In the genomic region with DNA sequence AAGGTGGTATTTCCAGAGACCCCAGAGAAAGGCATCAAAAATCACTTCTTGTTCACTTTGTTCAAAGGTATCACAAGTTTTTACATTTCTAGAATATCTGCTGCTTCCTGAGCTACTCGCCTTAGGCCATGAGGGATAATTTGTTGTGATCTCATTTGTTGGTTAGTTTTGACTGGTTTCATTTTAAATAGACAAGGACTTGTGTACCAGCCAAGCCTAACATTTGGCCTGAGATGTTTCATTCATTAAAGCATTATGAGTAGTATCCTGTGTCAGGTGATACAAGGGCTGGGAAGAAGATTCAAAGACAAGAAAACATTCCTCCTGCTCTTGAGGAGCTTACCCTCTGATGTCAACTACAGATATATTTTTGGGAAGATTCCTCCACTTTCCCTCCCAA, we compare ENCODE assay signal across 18 cellular contexts.
"Had no signal": no experiment of that assay in that cellular context is flagged by ENCODE, and none has a peak within 500 bp of the region (broad histone marks: within the 10 kb centered on the region; RNA-seq: fewer than 3 reads in every experiment).

No MANE protein-coding gene starts in this region.

- H3K27ac ChIP-seq: gastrocnemius medialis, heart right ventricle, neutrophil, psoas muscle, right lobe of liver, tibial nerve, upper lobe of right lung, vagina had no signal

- H3K36me3 ChIP-seq: gastrocnemius medialis, heart right ventricle, neutrophil, right lobe of liver, tibial nerve, upper lobe of right lung, vagina had no signal

- H3K4me1 ChIP-seq: gastrocnemius medialis, heart right ventricle, psoas muscle, right lobe of liver, tibial nerve, upper lobe of right lung, vagina had no signal

- H3K4me3 ChIP-seq: gastrocnemius medialis, heart right ventricle, psoas muscle, right lobe of liver, tibial nerve, upper lobe of right lung, vagina had no signal

- ATAC-seq: gastrocnemius medialis; heart right ventricle; naive thymus-derived CD4-positive, alpha-beta T cell; psoas muscle; right lobe of liver; stimulated activated effector memory CD8-positive, alpha-beta T cell treated with anti-CD3 and anti-CD28 coated beads, Interleukin-12 subunit alpha, Interleukin-12 subunit beta, amount 100 ng/mL, for 72 hours; stimulated activated naive CD8-positive, alpha-beta T cell treated with anti-CD3 and anti-CD28 coated beads, Interleukin-15, Interleukin-2, amounts not matched to agents 100 U/mL and 50 U/mL, for 24 hours; upper lobe of right lung had no signal

- H3K9me3 ChIP-seq: gastrocnemius medialis, neutrophil, psoas muscle, right lobe of liver, upper lobe of right lung, vagina had no signal

- H3K27me3 ChIP-seq: gastrocnemius medialis, heart right ventricle, neutrophil, right lobe of liver, tibial nerve, upper lobe of right lung, vagina had no signal

- DNase-seq: dermis blood vessel endothelial cell; gastrocnemius medialis; heart right ventricle; hypothalamus; kidney glomerular epithelial cell; naive thymus-derived CD4-positive, alpha-beta T cell; nephron progenitor cell; psoas muscle; retina; right lobe of liver; stimulated activated CD4-positive, alpha-beta T cell treated with anti-CD3 and anti-CD28 coated beads, Interleukin-4, amount 100 ng/mL, for 1 hour; stimulated activated CD8-positive, alpha-beta memory T cell treated with anti-CD3 and anti-CD28 coated beads, Interleukin-4, amount 100 ng/mL, for 48 hours; stimulated activated naive CD8-positive, alpha-beta T cell treated with anti-CD3 and anti-CD28 coated beads, Interleukin-15, Interleukin-2, amounts not matched to agents 100 U/mL and 50 U/mL, for 24 hours; upper lobe of right lung had no signal
